In the genomic region with DNA sequence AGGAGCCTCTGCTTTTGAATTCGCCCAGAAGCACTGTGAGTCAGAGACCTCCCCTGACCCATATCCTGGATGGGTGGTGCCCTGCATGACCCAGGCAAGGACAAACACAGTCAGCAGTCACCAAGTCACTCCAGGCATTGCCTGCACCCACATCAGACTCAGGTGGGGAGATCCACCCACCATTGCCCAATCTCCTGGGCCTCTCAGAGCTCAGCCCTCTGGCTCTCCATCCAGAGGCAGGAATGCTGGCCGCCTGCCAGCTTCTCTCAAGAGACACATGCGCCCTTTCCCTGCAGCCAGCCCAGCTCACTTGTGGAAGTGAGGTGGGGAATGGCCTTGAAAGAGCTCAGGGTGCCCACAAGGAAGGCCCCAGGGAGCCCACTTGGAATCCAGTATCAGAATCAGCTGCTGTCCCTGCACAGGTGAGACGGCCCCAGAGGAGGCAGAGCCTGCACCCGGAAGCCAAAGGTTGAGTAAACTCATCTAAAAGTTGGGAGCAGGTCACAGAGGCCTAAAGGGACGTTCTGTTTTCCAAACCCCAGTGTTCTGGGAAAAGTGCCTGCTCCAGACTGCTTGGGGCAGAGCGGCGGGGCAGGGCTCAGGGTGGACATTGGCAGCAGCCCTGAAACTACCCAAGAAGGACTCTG, we compare ENCODE assay signal across 8 cellular contexts.
DNase-seq lines count a peak whose midpoint lies in the region; ATAC-seq and TF ChIP-seq lines count a peak whose summit lies in the region.

No MANE protein-coding gene starts in this region.

- H3K4me3 Mint-ChIP-seq in chondrocyte (ENCODE audit: unreplicated experiment) (no peak overlapping the region), nephron progenitor cell (no peak overlapping the region)

- H3K4me1 Mint-ChIP-seq in chondrocyte (ENCODE audit: low read depth) (peaks cover 18% of the 10 kb centered on the region), nephron progenitor cell (peaks cover 8% of the 10 kb centered on the region)

- no peak overlapping the region for H3K4me3 ChIP-seq in lower lobe of right lung
- H3K4me3 ChIP-seq in OCI-LY7 (ENCODE audit: low read depth, low read length, poor library complexity, severe bottlenecking) = no peak overlapping the region

- H3K36me3 Mint-ChIP-seq in chondrocyte (ENCODE audit: low read depth) = peaks cover 3% of the 10 kb centered on the region
- H3K36me3 Mint-ChIP-seq in nephron progenitor cell (ENCODE audit: low read depth) = peaks cover 6% of the 10 kb centered on the region

- TF ChIP-seq CTCF in chondrocyte (IDR thresholded peaks at IDR 0.05) = no peak
- TF ChIP-seq CTCF in lower lobe of right lung (IDR thresholded peaks at IDR 0.05) = no peak
- no peak for TF ChIP-seq CTCF in OCI-LY7 (conservative IDR thresholded peaks at IDR 0.05; ENCODE audit: low read length)
- no peak for TF ChIP-seq CTCF in nephron progenitor cell (IDR thresholded peaks at IDR 0.05)

- intact Hi-C loops in lower lobe of right lung (cut with DNase I) = no loop called here
- intact Hi-C loops in OCI-LY7 (cut with micrococcal nuclease; ENCODE audit: unreplicated experiment) = no loop called here

- DNase-seq in EL = peak; percentile 82
- DNase-seq in NCI-H345 (lab: John Stamatoyannopoulos, UW) = peak; percentile 93
- DNase-seq in chondrocyte (ENCODE audit: low spot score) = peak; percentile 90
- peak; percentile 93 for DNase-seq in lower lobe of right lung
- DNase-seq in OCI-LY7 (ENCODE audit: low spot score) = no peak
- no peak for DNase-seq in RPMI8226
- DNase-seq in nephron progenitor cell = no peak

- CTCF ChIA-PET in OCI-LY7 (lab: Charles Lee; ENCODE audit: unreplicated experiment) = no interaction called here

- H3K9me3 Mint-ChIP-seq in chondrocyte (ENCODE audit: low read depth) = no peaks in the 10 kb centered on the region
- no peaks in the 10 kb centered on the region for H3K9me3 Mint-ChIP-seq in nephron progenitor cell

- H3K9me3 ChIP-seq in lower lobe of right lung (no peaks in the 10 kb centered on the region), OCI-LY7 (ENCODE audit: low read length) (no peaks in the 10 kb centered on the region)

- no peak overlapping the region for H3K27ac Mint-ChIP-seq in chondrocyte (ENCODE audit: unreplicated experiment)
- H3K27ac Mint-ChIP-seq in nephron progenitor cell = no peak overlapping the region

- H3K36me3 ChIP-seq in lower lobe of right lung (peaks cover 42% of the 10 kb centered on the region), OCI-LY7 (ENCODE audit: insufficient read depth, low read length) (peaks cover 15% of the 10 kb centered on the region)

- no peak overlapping the region for H3K4me2 ChIP-seq in OCI-LY7 (ENCODE audit: low read length)

- no peaks in the 10 kb centered on the region for H3K79me2 ChIP-seq in OCI-LY7 (ENCODE audit: insufficient read depth, low read depth, low read length)

- POLR2A ChIA-PET in OCI-LY7 (lab: Charles Lee) = no interaction called here

- peaks cover 19% of the 10 kb centered on the region for H3K4me1 ChIP-seq in lower lobe of right lung
- no peaks in the 10 kb centered on the region for H3K4me1 ChIP-seq in OCI-LY7 (ENCODE audit: insufficient read depth, low read length, poor library complexity, severe bottlenecking)

- no peak overlapping the region for H2AFZ ChIP-seq in OCI-LY7 (ENCODE audit: low read length)

- H3K9me2 ChIP-seq in OCI-LY7 (ENCODE audit: insufficient read depth, low read length) = no peaks in the 10 kb centered on the region

- peak; percentile 95 to 97 for ATAC-seq in lower lobe of right lung
- ATAC-seq in HG03469 (IDR thresholded peaks at IDR 0.05; ENCODE audit: unreplicated experiment) = no peak

- H3K27me3 ChIP-seq in lower lobe of right lung (ENCODE audit: low read depth) = no peaks in the 10 kb centered on the region

- no peaks in the 10 kb centered on the region for H4K20me1 ChIP-seq in OCI-LY7 (ENCODE audit: insufficient read depth, low read length)

- H3K27me3 Mint-ChIP-seq in chondrocyte (ENCODE audit: low read depth) (no peaks in the 10 kb centered on the region), nephron progenitor cell (ENCODE audit: low read depth, poor library complexity) (no peaks in the 10 kb centered on the region)

- peak overlapping the region; percentile 54 for H3K27ac ChIP-seq in lower lobe of right lung
- H3K27ac ChIP-seq in OCI-LY7 (ENCODE audit: low read depth, low read length, poor library complexity, severe bottlenecking) = no peak overlapping the region

- no TSS peak for BruUV-seq in OCI-LY7 (replicated peaks; lab: Mats Ljungman, UMichigan)

Comparison
In these comparisons a context has a peak if more than half of its experiments do, and no peak if none do; other contexts are left out.
1. DNase-seq: peak in EL (single experiment), NCI-H345 (single experiment), chondrocyte (single experiment) and lower lobe of right lung (single experiment); none in OCI-LY7 (single experiment), RPMI8226 (single experiment) and nephron progenitor cell (single experiment).